Comparison of ENCODE assay signal across 13 cellular contexts in the genomic region with DNA sequence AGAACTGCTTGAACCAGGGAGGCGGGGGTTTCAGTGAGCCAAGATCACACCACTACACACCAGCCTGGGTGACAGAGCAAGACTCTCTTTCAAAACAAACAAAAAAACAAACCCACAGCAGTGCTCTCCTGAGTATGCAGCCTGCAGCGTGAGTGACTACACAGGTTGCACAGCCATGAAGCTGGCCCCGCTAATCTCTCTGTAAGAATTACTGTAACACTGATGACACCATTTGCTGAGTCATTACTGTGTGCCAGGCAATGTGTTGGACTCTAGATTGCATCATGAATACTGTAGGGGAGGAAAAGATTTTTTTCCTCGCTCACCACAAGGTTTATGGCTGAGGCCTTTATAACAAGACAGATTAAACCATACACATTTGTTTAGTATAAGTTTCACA.
DNase-seq lines count a peak whose midpoint lies in the region; ATAC-seq and TF ChIP-seq lines count a peak whose summit lies in the region.
"Had no signal": no experiment of that assay in that cellular context is flagged by ENCODE, and none has a peak within 500 bp of the region (broad histone marks: within the 10 kb centered on the region; RNA-seq: fewer than 3 reads in every experiment).

No MANE protein-coding gene starts in this region.

- intact Hi-C loops in psoas muscle (cut with DNase I), result no loop called here

- H3K4me1 ChIP-seq in psoas muscle, result no peaks in the 10 kb centered on the region

- no peak for ATAC-seq in HG03469 (IDR thresholded peaks at IDR 0.05; ENCODE audit: unreplicated experiment)
- no peak for ATAC-seq in psoas muscle
- no peak for ATAC-seq in left lobe of liver

- no peaks in the 10 kb centered on the region for H3K36me3 ChIP-seq in psoas muscle (ENCODE audit: insufficient read depth in 1 of 2, low read depth in 1 of 2)

- H3K4me3 ChIP-seq in HL-60 (replicated peaks; ENCODE audit: insufficient read depth, low read length) (no peak overlapping the region), fibroblast of pulmonary artery (replicated peaks; ENCODE audit: low read depth, low read length) (no peak overlapping the region), psoas muscle (no peak overlapping the region)

- H3K27ac ChIP-seq in HL-60 (replicated peaks) (no peak overlapping the region), psoas muscle (no peak overlapping the region)

- no peaks in the 10 kb centered on the region for H3K9me3 ChIP-seq in psoas muscle

- DNase-seq in DMS53 treated with DMSO at 0.1 percent for 48 hours (lab: John Stamatoyannopoulos, UW; ENCODE audit: unreplicated experiment) (peak; percentile 22), HL-60 (ENCODE audit: low read depth in 1 of 2, low spot score in 1 of 2) (peak; percentile 39 to 72), SIG-M5 treated with dmso at 0.1 percent for 504 hours (lab: John Stamatoyannopoulos, UW; ENCODE audit: unreplicated experiment) (peak; percentile 70), fibroblast of pulmonary artery (ENCODE audit: low read depth) (peak; percentile 27), psoas muscle (no peak), left lobe of liver (ENCODE audit: low spot score) (no peak)
- DNase-seq: activated CD4-positive, alpha-beta T cell treated with anti-CD3 and anti-CD28 coated beads for 4 hours; activated gamma-delta T cell treated with Interleukin-2 at 50 U/mL for 16 hours; CD4-positive, alpha-beta memory T cell; cerebellar nuclear complex; MM.1S; NCI-H446 had no signal

- no peak for TF ChIP-seq CTCF in HL-60 (IDR thresholded peaks at IDR 0.05; ENCODE audit: insufficient read depth, low read length)
- TF ChIP-seq CTCF in fibroblast of pulmonary artery (IDR thresholded peaks at IDR 0.05; ENCODE audit: low read length, missing control alignments), result no peak
- TF ChIP-seq CTCF in psoas muscle (IDR thresholded peaks at IDR 0.05), result no peak

- H3K27me3 ChIP-seq in HL-60 (ENCODE audit: insufficient read depth, poor library complexity, severe bottlenecking), result no peaks in the 10 kb centered on the region
- no peaks in the 10 kb centered on the region for H3K27me3 ChIP-seq in psoas muscle (ENCODE audit: insufficient read depth in 3 of 3, low read length in 2 of 3)

- WGBS in psoas muscle, 3 donors, result 92 to 96% (median 95%) methylated on average over 4 of the region's 4 CpGs

Comparison
In these comparisons a context has a peak if more than half of its experiments do, and no peak if none do; other contexts are left out.
1. DNase-seq: peak in DMS53 treated with DMSO at 0.1 percent for 48 hours (single experiment), HL-60 (2 of 2), SIG-M5 treated with dmso at 0.1 percent for 504 hours (single experiment) and fibroblast of pulmonary artery (single experiment); none in psoas muscle (0 of 2) and left lobe of liver (single experiment).